In genomic region chr17:50354198-50354597, GRCh38 we compare ENCODE assay signal across 1 cellular context.
TF ChIP-seq lines count a peak whose summit lies in the region.

No MANE protein-coding gene starts in this region.

TF ChIP-seq in IMR-90, 13 proteins besides CTCF, POLR2A, EP300 and RAD21:
- TF ChIP-seq MXI1 (IDR thresholded peaks at IDR 0.05; ENCODE audit: borderline replicate concordance, low read depth, low read length) (no peak), NFE2L2 (IDR thresholded peaks at IDR 0.05; ENCODE audit: low read depth, low read length) (no peak), BHLHE40 (IDR thresholded peaks at IDR 0.05; ENCODE audit: low read depth, low read length) (no peak), RCOR1 (IDR thresholded peaks at IDR 0.05; ENCODE audit: insufficient replicate concordance, low read length) (no peak)
